8 cellular contexts compared by ENCODE assay signal in the genomic region with DNA sequence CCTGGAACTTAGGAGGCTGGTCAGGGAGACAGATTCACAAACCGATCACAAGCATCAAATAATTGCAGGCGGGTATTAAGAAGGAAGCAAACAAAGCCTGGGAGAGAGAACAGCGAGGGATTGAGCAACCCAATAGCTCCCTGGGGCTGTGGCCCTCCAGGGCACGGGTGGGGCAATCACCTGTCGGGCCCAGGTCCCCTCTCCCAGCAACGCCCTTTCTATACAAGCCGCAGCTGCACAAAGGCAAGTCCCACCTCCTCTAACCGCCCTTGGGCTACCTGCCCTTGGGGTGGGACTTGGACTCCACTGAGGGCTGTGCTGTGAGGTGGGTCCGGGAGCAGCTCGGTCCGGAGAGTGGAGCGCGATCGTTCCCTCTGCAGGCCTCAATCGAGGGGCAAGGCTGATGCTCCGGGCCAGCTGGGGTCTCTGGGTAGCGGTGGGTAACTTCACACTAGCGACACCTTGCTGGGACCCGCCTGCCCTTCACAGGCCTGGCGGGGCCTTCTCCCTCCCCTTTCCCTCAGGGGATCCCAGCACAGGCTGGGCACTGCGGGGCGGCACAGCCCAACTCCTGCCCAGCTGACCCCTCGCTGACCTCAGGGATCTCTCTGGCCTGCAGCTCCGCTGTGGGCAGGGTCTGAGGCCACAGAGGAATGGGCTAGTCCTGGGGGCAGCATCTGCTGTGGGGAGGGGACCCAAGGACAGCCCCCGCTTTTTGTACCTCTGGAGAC. TPM values are rescaled to one million over a fixed set of nuclear protein-coding genes. Genes with fewer than 3 reads are reported as not detected.
DNase-seq lines count a peak whose midpoint lies in the region; ATAC-seq and TF ChIP-seq lines count a peak whose summit lies in the region.

No MANE protein-coding gene starts in this region.

- peaks cover 39% of the 10 kb centered on the region for H3F3A ChIP-seq in smooth muscle cell (ENCODE audit: low read depth)

- WGBS in hepatocyte (ENCODE audit: low lambda C conversion rate, missing lambda C conversion rate) = 40% methylated on average over 25 of the region's 25 CpGs
- WGBS in smooth muscle cell (ENCODE audit: low lambda C conversion rate) = 49% methylated on average over 25 of the region's 25 CpGs

- H3K4me1 ChIP-seq in hepatocyte (ENCODE audit: insufficient read depth) = peaks cover 17% of the 10 kb centered on the region
- H3K4me1 ChIP-seq in smooth muscle cell (ENCODE audit: low read depth) = peaks cover 19% of the 10 kb centered on the region

- H3K27ac ChIP-seq in hepatocyte = peak overlapping the region; percentile 100
- peak overlapping the region; percentile 96 for H3K27ac ChIP-seq in smooth muscle cell (ENCODE audit: low read depth)

- H3K4me2 ChIP-seq in hepatocyte = peak overlapping the region; percentile 84
- H3K4me2 ChIP-seq in smooth muscle cell = peak overlapping the region; percentile 75

- peak; percentile 6 for ATAC-seq in WTC11
- ATAC-seq in GM18909 (IDR thresholded peaks at IDR 0.05; ENCODE audit: poor library complexity, unreplicated experiment) = no peak
- no peak for ATAC-seq in HG03108 (IDR thresholded peaks at IDR 0.05; ENCODE audit: unreplicated experiment)
- ATAC-seq in HG03139 (IDR thresholded peaks at IDR 0.05; ENCODE audit: unreplicated experiment) = no peak

- H3K27ac Mint-ChIP-seq in activated naive CD4-positive, alpha-beta T cell treated with anti-CD3 and anti-CD28 coated beads, Interleukin-2, amount 10 ng/mL, durations not matched to agents 7 days and 5 days = peak overlapping the region; percentile 99
- peak overlapping the region; percentile 99 for H3K27ac Mint-ChIP-seq in WTC11

- TF ChIP-seq CTCF in WTC11 (IDR thresholded peaks at IDR 0.05) (no peak), hepatocyte (IDR thresholded peaks at IDR 0.05; ENCODE audit: poor library complexity) (no peak), smooth muscle cell (IDR thresholded peaks at IDR 0.05; ENCODE audit: borderline replicate concordance, insufficient read depth, poor library complexity, severe bottlenecking) (no peak)

- no peak for DNase-seq in activated naive CD4-positive, alpha-beta T cell treated with anti-CD3 and anti-CD28 coated beads, Interleukin-2, amount 10 ng/mL, durations not matched to agents 7 days and 5 days
- DNase-seq in activated naive CD4-positive, alpha-beta T cell treated with Interleukin-2 at 50 U/mL for 16 hours = no peak
- DNase-seq in WTC11 (ENCODE audit: low spot score) (no peak), hepatocyte (ENCODE audit: low spot score) (peak; percentile 81), smooth muscle cell (lab: John Stamatoyannopoulos, UW; ENCODE audit: unreplicated experiment) (no peak)

- H3K9me3 Mint-ChIP-seq in activated naive CD4-positive, alpha-beta T cell treated with anti-CD3 and anti-CD28 coated beads, Interleukin-2, amount 10 ng/mL, durations not matched to agents 7 days and 5 days = no peaks in the 10 kb centered on the region
- no peaks in the 10 kb centered on the region for H3K9me3 Mint-ChIP-seq in WTC11

- H3K27me3 ChIP-seq in hepatocyte (no peaks in the 10 kb centered on the region), smooth muscle cell (ENCODE audit: low read depth) (no peaks in the 10 kb centered on the region)

- H3K4me3 ChIP-seq in hepatocyte (peak overlapping the region; percentile 25), smooth muscle cell (peak overlapping the region; percentile 56)

- no peaks in the 10 kb centered on the region for H3K36me3 ChIP-seq in hepatocyte (replicated peaks; ENCODE audit: insufficient read depth, low read depth)
- H3K36me3 ChIP-seq in smooth muscle cell (ENCODE audit: low read depth) = no peaks in the 10 kb centered on the region

- POLR2A ChIA-PET in WTC11 (lab: Charles Lee) = interaction anchor here (0.6 to 6.6 kb wide), 8 partner anchors 9 to 89 kb away, joined by 3 to 167 read pairs (median 8); partner anchors contain the start of genes C12orf57, LPCAT3, RNU7-1 and SPSB2

- H3K36me3 Mint-ChIP-seq in activated naive CD4-positive, alpha-beta T cell treated with anti-CD3 and anti-CD28 coated beads, Interleukin-2, amount 10 ng/mL, durations not matched to agents 7 days and 5 days = peaks cover 56% of the 10 kb centered on the region
- peaks cover 23% of the 10 kb centered on the region for H3K36me3 Mint-ChIP-seq in WTC11

- H3K27me3 Mint-ChIP-seq in activated naive CD4-positive, alpha-beta T cell treated with anti-CD3 and anti-CD28 coated beads, Interleukin-2, amount 10 ng/mL, durations not matched to agents 7 days and 5 days = no peaks in the 10 kb centered on the region
- H3K27me3 Mint-ChIP-seq in WTC11 (ENCODE audit: low read depth) = no peaks in the 10 kb centered on the region

- H3K79me2 ChIP-seq in hepatocyte (peaks cover 34% of the 10 kb centered on the region), smooth muscle cell (ENCODE audit: low read depth) (no peaks in the 10 kb centered on the region)

- H3K9me2 ChIP-seq in hepatocyte (replicated peaks; ENCODE audit: insufficient read depth) = no peaks in the 10 kb centered on the region

- peak overlapping the region; percentile 93 for H3K4me3 Mint-ChIP-seq in activated naive CD4-positive, alpha-beta T cell treated with anti-CD3 and anti-CD28 coated beads, Interleukin-2, amount 10 ng/mL, durations not matched to agents 7 days and 5 days
- peak overlapping the region; percentile 75 for H3K4me3 Mint-ChIP-seq in WTC11

- CTCF ChIA-PET in activated naive CD4-positive, alpha-beta T cell treated with anti-CD3 and anti-CD28 coated beads, Interleukin-2, amount 10 ng/mL, durations not matched to agents 7 days and 5 days (lab: Charles Lee) = interaction anchor here (1.4 to 12.3 kb wide), 5 partner anchors 17 to 150 kb away, joined by 4 to 491 read pairs (median 9); partner anchors contain the start of genes C12orf57, C1RL, PTPN6 and RNU7-1
- CTCF ChIA-PET in WTC11 (lab: Charles Lee) = interaction anchor here (0.6 to 9.7 kb wide), 19 partner anchors 10 to 704 kb away, joined by 3 to 296 read pairs (median 8); partner anchors contain the start of genes ATN1, C12orf57, COPS7A and LPCAT3

- peaks cover 82% of the 10 kb centered on the region for H3K4me1 Mint-ChIP-seq in activated naive CD4-positive, alpha-beta T cell treated with anti-CD3 and anti-CD28 coated beads, Interleukin-2, amount 10 ng/mL, durations not matched to agents 7 days and 5 days
- peaks cover 55% of the 10 kb centered on the region for H3K4me1 Mint-ChIP-seq in WTC11

- H3K9ac ChIP-seq in smooth muscle cell (ENCODE audit: low read depth) = peak overlapping the region; percentile 29

- H3K9me3 ChIP-seq in hepatocyte (ENCODE audit: low read depth) (no peaks in the 10 kb centered on the region), smooth muscle cell (replicated peaks; ENCODE audit: low read depth) (no peaks in the 10 kb centered on the region)

- H4K20me1 ChIP-seq in hepatocyte (ENCODE audit: insufficient read depth, poor library complexity, severe bottlenecking) (peaks cover 6% of the 10 kb centered on the region), smooth muscle cell (ENCODE audit: low read depth) (peaks cover 5% of the 10 kb centered on the region)

- H2AFZ ChIP-seq in hepatocyte = peak overlapping the region; percentile 4
- H2AFZ ChIP-seq in smooth muscle cell (ENCODE audit: low read depth) = no peak overlapping the region

TF ChIP-seq in WTC11, 78 proteins besides CTCF, POLR2A, EP300 and RAD21 (continues in another document):
- TF ChIP-seq ZNF396 (CRISPR knock-in tag; IDR thresholded peaks at IDR 0.05; ENCODE audit: borderline replicate concordance) (no peak), ZNF416 (CRISPR knock-in tag; IDR thresholded peaks at IDR 0.05) (0 out of 2 replicates have a peak, but pooled peaks have one; percentile 36), MYBL2 (CRISPR knock-in tag; IDR thresholded peaks at IDR 0.05) (no peak)

RNA-seq across cellular contexts. Expression of gene PHB2, which starts 8.0 kb away (rescaled TPM):
- total RNA-seq in WTC11 (2021) (350 to 397 TPM (median 352 TPM) in 3 replicates), hepatocyte (186 and 197 TPM in 2 replicates), smooth muscle cell (148 and 162 TPM in 2 replicates)
- polyA plus RNA-seq in hepatocyte (142 and 143 TPM in 2 replicates), smooth muscle cell (139 and 155 TPM in 2 replicates)

RNA-seq across cellular contexts. Expression of gene EMG1, which starts 8.3 kb away (rescaled TPM):
- total RNA-seq in WTC11 (2021) (59.3 to 78.6 TPM (median 59.8 TPM) in 3 replicates), hepatocyte (24.3 and 26.8 TPM in 2 replicates), smooth muscle cell (21.9 and 26.5 TPM in 2 replicates)
- polyA plus RNA-seq in hepatocyte (50.3 and 51.8 TPM in 2 replicates), smooth muscle cell (54.4 and 62.0 TPM in 2 replicates)

RNA-seq across cellular contexts. Expression of gene PTPN6, which starts 11.3 kb away (rescaled TPM):
- 27.1 to 34.7 TPM (median 34.5 TPM) in 3 replicates for total RNA-seq in WTC11 (2021)
- 14.5 and 17.2 TPM in 2 replicates for total RNA-seq in hepatocyte
- polyA plus RNA-seq in hepatocyte = 20.8 and 25.4 TPM in 2 replicates
- 4.3 and 5.5 TPM in 2 replicates for total RNA-seq in smooth muscle cell
- polyA plus RNA-seq in smooth muscle cell = 2.8 and 8.7 TPM in 2 replicates

RNA-seq across cellular contexts. Expression of gene C12orf57, which starts 18.6 kb away (rescaled TPM):
- total RNA-seq in WTC11 (2021) (158 to 181 TPM (median 172 TPM) in 3 replicates), hepatocyte (219 and 289 TPM in 2 replicates), smooth muscle cell (433 and 494 TPM in 2 replicates)
- polyA plus RNA-seq in hepatocyte (217 and 219 TPM in 2 replicates), smooth muscle cell (360 and 397 TPM in 2 replicates)

RNA-seq across cellular contexts. Expression of gene RNU7-1, which starts 18.8 kb away (rescaled TPM):
- total RNA-seq in WTC11 (2021) (not detected in 3 replicates), hepatocyte (not detected in 2 replicates), smooth muscle cell (not detected in 2 replicates)
- polyA plus RNA-seq in hepatocyte (not detected in 2 replicates), smooth muscle cell (not detected in 2 replicates)
